6 cellular contexts compared by ENCODE assay signal in genomic region chr1:11749203-11749689, GRCh38. TPM values are rescaled to one million over a fixed set of nuclear protein-coding genes. Genes with fewer than 3 reads are reported as not detected.
DNase-seq lines count a peak whose midpoint lies in the region; ATAC-seq and TF ChIP-seq lines count a peak whose summit lies in the region.

No MANE protein-coding gene starts in this region.

- no peaks in the 10 kb centered on the region for H3K79me1 ChIP-seq in mesendoderm (ENCODE audit: low read length)

- H3K4me1 Mint-ChIP-seq in activated naive CD4-positive, alpha-beta T cell treated with anti-CD3 and anti-CD28 coated beads for 36 hours (ENCODE audit: low read depth): peaks cover 12% of the 10 kb centered on the region
- peaks cover 6% of the 10 kb centered on the region for H3K4me1 Mint-ChIP-seq in mesothelial cell of epicardium

- no peak overlapping the region for H2BK5ac ChIP-seq in mesendoderm (ENCODE audit: low read length)

- peak; percentile 57 for DNase-seq in GM06990 (ENCODE audit: extremely low read depth, insufficient read length)
- peak; percentile 80 for DNase-seq in NB4 (ENCODE audit: low read depth)
- peak; percentile 76 for DNase-seq in activated naive CD4-positive, alpha-beta T cell treated with anti-CD3 and anti-CD28 coated beads for 36 hours
- DNase-seq in mesendoderm: peak; percentile 89
- no peak for DNase-seq in mesothelial cell of epicardium (ENCODE audit: low spot score in 2 of 2, unreplicated experiment in 2 of 2)

- H3K36me3 ChIP-seq in GM06990 (ENCODE audit: control insufficient read depth, insufficient read depth, low read length) (no peaks in the 10 kb centered on the region; the same call in 1 of the 2 replicates), mesendoderm (ENCODE audit: control insufficient read depth, insufficient read depth, low read length) (no peaks in the 10 kb centered on the region)

- H2BK15ac ChIP-seq in mesendoderm (replicated peaks; ENCODE audit: low read depth): no peak overlapping the region

- H3K4me1 ChIP-seq in mesendoderm (ENCODE audit: control insufficient read depth, low read depth, low read length): peaks cover 4% of the 10 kb centered on the region

- TF ChIP-seq CTCF in GM06990 (IDR thresholded peaks at IDR 0.05; ENCODE audit: insufficient read depth, low read length, poor library complexity, severe bottlenecking): peak; percentile 87
- TF ChIP-seq CTCF in NB4 (IDR thresholded peaks at IDR 0.05; ENCODE audit: low read depth, low read length): peak; percentile 71
- no peak for TF ChIP-seq CTCF in mesothelial cell of epicardium (IDR thresholded peaks at IDR 0.05; ENCODE audit: unreplicated experiment)

- no peak overlapping the region for H3K56ac ChIP-seq in mesendoderm (ENCODE audit: low read length)

- no peak overlapping the region for H3K4me3 Mint-ChIP-seq in activated naive CD4-positive, alpha-beta T cell treated with anti-CD3 and anti-CD28 coated beads for 36 hours
- H3K4me3 Mint-ChIP-seq in mesothelial cell of epicardium: no peak overlapping the region

- no peaks in the 10 kb centered on the region for H3K36me3 Mint-ChIP-seq in activated naive CD4-positive, alpha-beta T cell treated with anti-CD3 and anti-CD28 coated beads for 36 hours (ENCODE audit: low read depth)
- peaks cover 8% of the 10 kb centered on the region for H3K36me3 Mint-ChIP-seq in mesothelial cell of epicardium

- no peak overlapping the region for H3K4me2 ChIP-seq in mesendoderm (ENCODE audit: low read length)

- no peaks in the 10 kb centered on the region for H3K27me3 ChIP-seq in GM06990 (replicated peaks; ENCODE audit: control insufficient read depth, insufficient read depth, low read length)
- no peaks in the 10 kb centered on the region for H3K27me3 ChIP-seq in mesendoderm (ENCODE audit: insufficient read depth, low read length, poor library complexity)

- ATAC-seq in HG03432 (IDR thresholded peaks at IDR 0.05; ENCODE audit: unreplicated experiment): no peak

- no peaks in the 10 kb centered on the region for H3K79me2 ChIP-seq in mesendoderm (ENCODE audit: control insufficient read depth, insufficient read depth, low read length)

- no peak overlapping the region for H3K9ac ChIP-seq in mesendoderm (ENCODE audit: low read length)

- H2BK120ac ChIP-seq in mesendoderm (ENCODE audit: low read depth, low read length): no peak overlapping the region

- H4K8ac ChIP-seq in mesendoderm (ENCODE audit: low read depth, low read length): no peak overlapping the region

- H4K5ac ChIP-seq in mesendoderm (ENCODE audit: low read length): no peak overlapping the region

- no peak overlapping the region for H3K27ac Mint-ChIP-seq in activated naive CD4-positive, alpha-beta T cell treated with anti-CD3 and anti-CD28 coated beads for 36 hours
- no peak overlapping the region for H3K27ac Mint-ChIP-seq in mesothelial cell of epicardium

- H3K9me3 Mint-ChIP-seq in activated naive CD4-positive, alpha-beta T cell treated with anti-CD3 and anti-CD28 coated beads for 36 hours: no peaks in the 10 kb centered on the region
- H3K9me3 Mint-ChIP-seq in mesothelial cell of epicardium: no peaks in the 10 kb centered on the region

- WGBS in mesendoderm (ENCODE audit: extremely low coverage, insufficient coverage, low lambda C conversion rate): no CpG with 5 or more reads among the region's 9 CpGs

- H3K18ac ChIP-seq in mesendoderm (ENCODE audit: low read length): no peak overlapping the region

- H3K23ac ChIP-seq in mesendoderm (ENCODE audit: low read length): no peak overlapping the region

- no peak overlapping the region for H3K4me3 ChIP-seq in GM06990 (replicated peaks; ENCODE audit: low read depth, low read length)
- H3K4me3 ChIP-seq in NB4 (ENCODE audit: low read depth, low read length): no peak overlapping the region
- H3K4me3 ChIP-seq in mesendoderm (ENCODE audit: low read length): no peak overlapping the region

- CTCF ChIA-PET in activated naive CD4-positive, alpha-beta T cell treated with anti-CD3 and anti-CD28 coated beads for 36 hours (lab: Charles Lee): interaction anchor here (1.0 to 2.0 kb wide), 3 partner anchors 12 to 100 kb away, joined by 4 to 9 read pairs (median 7); partner anchors contain the start of gene AGTRAP

- intact Hi-C loops in activated naive CD4-positive, alpha-beta T cell treated with anti-CD3 and anti-CD28 coated beads for 36 hours (cut with micrococcal nuclease): loop anchor here (1.0 kb wide), 1 partner anchor 30 kb away; no protein-coding TSS in a partner anchor

- H2AK5ac ChIP-seq in mesendoderm (ENCODE audit: low read length): no peak overlapping the region

- no peaks in the 10 kb centered on the region for H3K27me3 Mint-ChIP-seq in activated naive CD4-positive, alpha-beta T cell treated with anti-CD3 and anti-CD28 coated beads for 36 hours (ENCODE audit: low read depth)
- H3K27me3 Mint-ChIP-seq in mesothelial cell of epicardium (ENCODE audit: low read depth): no peaks in the 10 kb centered on the region

- no peak for TF ChIP-seq POLR2A in NB4 (IDR thresholded peaks at IDR 0.05; ENCODE audit: extremely low read depth, insufficient read length)

- no peak overlapping the region for H3K4ac ChIP-seq in mesendoderm (ENCODE audit: low read depth, low read length)

- no peak overlapping the region for H3K27ac ChIP-seq in mesendoderm (ENCODE audit: low read depth, low read length)

RNA-seq across cellular contexts. Expression of gene C1orf167, which starts 12.7 kb away (rescaled TPM):
- not detected for total RNA-seq in activated naive CD4-positive, alpha-beta T cell treated with anti-CD3 and anti-CD28 coated beads for 36 hours
- 0.80 TPM for polyA plus RNA-seq in mesendoderm (2013, experiment 1 of 2)
- polyA plus RNA-seq in mesendoderm (2013, experiment 2 of 2): 0.63 TPM
- 0.18 to 0.20 TPM in 2 of 3 replicates, not detected in the other for total RNA-seq in mesothelial cell of epicardium

RNA-seq across cellular contexts. Expression of gene AGTRAP, which starts 13.3 kb away (rescaled TPM):
- total RNA-seq in activated naive CD4-positive, alpha-beta T cell treated with anti-CD3 and anti-CD28 coated beads for 36 hours: 10 to 100 TPM; 20.3 to 21.7 TPM
- 37.9 TPM for polyA plus RNA-seq in mesendoderm (2013, experiment 1 of 2)
- polyA plus RNA-seq in mesendoderm (2013, experiment 2 of 2): 38.7 TPM
- total RNA-seq in mesothelial cell of epicardium: 25.8 to 29.4 TPM (median 29.0 TPM) in 3 replicates

RNA-seq across cellular contexts. Expression of gene MTHFR, which starts 56.5 kb away (rescaled TPM):
- total RNA-seq in activated naive CD4-positive, alpha-beta T cell treated with anti-CD3 and anti-CD28 coated beads for 36 hours: 1 to 10 TPM; 7.1 to 7.9 TPM
- 6.6 TPM for polyA plus RNA-seq in mesendoderm (2013, experiment 1 of 2)
- polyA plus RNA-seq in mesendoderm (2013, experiment 2 of 2): 6.2 TPM
- total RNA-seq in mesothelial cell of epicardium: 37.7 to 39.6 TPM (median 39.2 TPM) in 3 replicates

RNA-seq across cellular contexts. Expression of gene CLCN6, which starts 56.7 kb away (rescaled TPM):
- 10 to 100 TPM; 11.3 to 11.6 TPM for total RNA-seq in activated naive CD4-positive, alpha-beta T cell treated with anti-CD3 and anti-CD28 coated beads for 36 hours
- polyA plus RNA-seq in mesendoderm (2013, experiment 1 of 2): 14.3 TPM
- polyA plus RNA-seq in mesendoderm (2013, experiment 2 of 2): 14.5 TPM
- total RNA-seq in mesothelial cell of epicardium: 28.1 to 30.3 TPM (median 29.1 TPM) in 3 replicates

RNA-seq across cellular contexts. Expression of gene DRAXIN, which starts 57.7 kb away (rescaled TPM):
- total RNA-seq in activated naive CD4-positive, alpha-beta T cell treated with anti-CD3 and anti-CD28 coated beads for 36 hours: under 1 TPM; 0.26 to 0.30 TPM
- 5.6 TPM for polyA plus RNA-seq in mesendoderm (2013, experiment 1 of 2)
- polyA plus RNA-seq in mesendoderm (2013, experiment 2 of 2): 5.8 TPM
- 1.1 to 1.4 TPM (median 1.4 TPM) in 3 replicates for total RNA-seq in mesothelial cell of epicardium

Comparison
In these comparisons a context has a peak if more than half of its experiments do, and no peak if none do; other contexts are left out.
1. DNase-seq: peak in GM06990 (single experiment), NB4 (single experiment), activated naive CD4-positive, alpha-beta T cell treated with anti-CD3 and anti-CD28 coated beads for 36 hours (single experiment) and mesendoderm (single experiment); none in mesothelial cell of epicardium (0 of 2).